Comparison of ENCODE assay signal across 17 cellular contexts in genomic region chr3:188513662-188514328, GRCh38.
DNase-seq lines count a peak whose midpoint lies in the region; ATAC-seq and TF ChIP-seq lines count a peak whose summit lies in the region.
"Had no signal": no experiment of that assay in that cellular context is flagged by ENCODE, and none has a peak within 500 bp of the region (broad histone marks: within the 10 kb centered on the region; RNA-seq: fewer than 3 reads in every experiment).

No MANE protein-coding gene starts in this region.

- H3K27ac Mint-ChIP-seq in nephron progenitor cell = peak overlapping the region; percentile 69

- H3K9ac ChIP-seq in HUES48 (ENCODE audit: low read depth, low read length) = no peak overlapping the region
- H3K9ac ChIP-seq: BLaER1 had no signal

- no peaks in the 10 kb centered on the region for H3K27me3 ChIP-seq in HUES48 (ENCODE audit: control insufficient read depth, insufficient read depth, low read length)
- no peaks in the 10 kb centered on the region for H3K27me3 ChIP-seq in brain microvascular endothelial cell (replicated peaks)
- H3K27me3 ChIP-seq: BLaER1 had no signal

- peak; percentile 30 for DNase-seq in EH (ENCODE audit: low read depth)
- DNase-seq in brain microvascular endothelial cell = peak; percentile 53
- DNase-seq in nephron progenitor cell = no peak
- no peak for DNase-seq in T-helper 1 cell
- DNase-seq in cerebellar nuclear complex (lab: John Stamatoyannopoulos, UW) = no peak
- no peak for DNase-seq in cortex of kidney (lab: John Stamatoyannopoulos, UW)
- DNase-seq: NCI-H1048; NCI-H2107; NCI-H226; NCI-H526 treated with DMSO at 0.1 percent for 48 hours; NK-92 treated with Interleukin-12 subunit alpha and Interleukin-12 subunit beta, amount 100 ng/mL, for 24 hours; OCI-M1; RPMI8226 had no signal

- no peaks in the 10 kb centered on the region for H3K4me1 Mint-ChIP-seq in nephron progenitor cell

- peaks cover 16% of the 10 kb centered on the region; the same call in 1 of the 2 replicates for H3K4me1 ChIP-seq in HUES48 (ENCODE audit: control insufficient read depth, insufficient read depth, low read length)

- TF ChIP-seq CTCF in brain microvascular endothelial cell (IDR thresholded peaks at IDR 0.05; ENCODE audit: low read depth, low read length, missing control alignments) = no peak
- TF ChIP-seq CTCF in nephron progenitor cell (IDR thresholded peaks at IDR 0.05) = no peak

- in situ Hi-C loops in brain microvascular endothelial cell (cut with HindIII; ENCODE audit: low pct_ligation_motif_present, low sequenced_read_pairs) = loop anchor here (25.0 kb wide), 1 partner anchor 776 kb away; the partner anchor contains the start of gene BCL6

- peaks cover 6% of the 10 kb centered on the region for H3K36me3 Mint-ChIP-seq in nephron progenitor cell (ENCODE audit: low read depth)

- H3K9me3 Mint-ChIP-seq in nephron progenitor cell = peaks cover 5% of the 10 kb centered on the region

- no peak for ATAC-seq in HG03108 (IDR thresholded peaks at IDR 0.05; ENCODE audit: unreplicated experiment)
- ATAC-seq: HCT116 had no signal

- H3K4me3 Mint-ChIP-seq in nephron progenitor cell = no peak overlapping the region

- H3K27ac ChIP-seq in HUES48 (ENCODE audit: low read depth, low read length) (peak overlapping the region; percentile 20), brain microvascular endothelial cell (no peak overlapping the region)
- H3K27ac ChIP-seq: BLaER1 had no signal

- H3K36me3 ChIP-seq in HUES48 (ENCODE audit: control insufficient read depth, insufficient read depth, low read length) = no peaks in the 10 kb centered on the region
- no peaks in the 10 kb centered on the region for H3K36me3 ChIP-seq in brain microvascular endothelial cell (replicated peaks)
- H3K36me3 ChIP-seq: BLaER1 had no signal

- no peaks in the 10 kb centered on the region for H3K27me3 Mint-ChIP-seq in nephron progenitor cell (ENCODE audit: low read depth, poor library complexity)

- H3K9me3 ChIP-seq in HUES48 (ENCODE audit: control insufficient read depth, insufficient read depth, low read length) = no peaks in the 10 kb centered on the region

- H3K4me3 ChIP-seq in HUES48 (ENCODE audit: low read depth, low read length) (no peak overlapping the region), brain microvascular endothelial cell (ENCODE audit: low read depth, low read length) (no peak overlapping the region)
- H3K4me3 ChIP-seq: BLaER1 had no signal

Comparison
In these comparisons a context has a peak if more than half of its experiments do, and no peak if none do; other contexts are left out.
1. DNase-seq: peak in EH (single experiment) and brain microvascular endothelial cell (single experiment); none in nephron progenitor cell (single experiment), T-helper 1 cell (0 of 5), cerebellar nuclear complex (0 of 2) and cortex of kidney (single experiment).